2 cellular contexts compared by ENCODE assay signal in genomic region chr15:90044191-90044590, GRCh38.
TF ChIP-seq lines count a peak whose summit lies in the region.

No MANE protein-coding gene starts in this region.

TF ChIP-seq in IMR-90, 13 proteins besides CTCF, POLR2A, EP300 and RAD21:
- TF ChIP-seq USF2 (IDR thresholded peaks at IDR 0.05; ENCODE audit: low read depth, low read length) = no peak
- TF ChIP-seq CEBPB (IDR thresholded peaks at IDR 0.05; ENCODE audit: low read depth, low read length) = no peak
- no peak for TF ChIP-seq NFE2L2 (IDR thresholded peaks at IDR 0.05; ENCODE audit: low read depth, low read length)
- TF ChIP-seq MXI1 (IDR thresholded peaks at IDR 0.05; ENCODE audit: borderline replicate concordance, low read depth, low read length) = no peak
- TF ChIP-seq FOS (IDR thresholded peaks at IDR 0.05; ENCODE audit: low read depth, low read length) = no peak
- TF ChIP-seq RFX5 (IDR thresholded peaks at IDR 0.05; ENCODE audit: low read depth, low read length) = no peak
- no peak for TF ChIP-seq CHD1 (IDR thresholded peaks at IDR 0.05; ENCODE audit: low read depth, low read length)
- no peak for TF ChIP-seq MAZ (IDR thresholded peaks at IDR 0.05; ENCODE audit: borderline replicate concordance, low read depth, low read length)
- TF ChIP-seq BHLHE40 (IDR thresholded peaks at IDR 0.05; ENCODE audit: low read depth, low read length) = no peak
- TF ChIP-seq RCOR1 (IDR thresholded peaks at IDR 0.05; ENCODE audit: insufficient replicate concordance, low read length) = no peak
- no peak for TF ChIP-seq SMC3 (IDR thresholded peaks at IDR 0.05; ENCODE audit: low read depth, low read length)
- no peak for TF ChIP-seq ELK1 (IDR thresholded peaks at IDR 0.05; ENCODE audit: borderline replicate concordance, low read depth, low read length)

TF ChIP-seq in WTC11, 78 proteins besides CTCF, POLR2A, EP300 and RAD21 (continued from another document):
- no peak for TF ChIP-seq ZNF281 (CRISPR knock-in tag; IDR thresholded peaks at IDR 0.05)
- no peak for TF ChIP-seq AFF4 (CRISPR knock-in tag; IDR thresholded peaks at IDR 0.05; ENCODE audit: borderline replicate concordance)
